In genomic region chr11:118596226-118596625, GRCh38 we compare ENCODE assay signal across 16 cellular contexts. TPM values are rescaled to one million over a fixed set of nuclear protein-coding genes. Genes with fewer than 3 reads are reported as not detected.
A peak's percentile ranks its signal among the peaks of the same experiment; 100 is the strongest.
DNase-seq lines count a peak whose midpoint lies in the region; ATAC-seq and TF ChIP-seq lines count a peak whose summit lies in the region.
"Had no signal": no experiment of that assay in that cellular context is flagged by ENCODE, and none has a peak within 500 bp of the region (broad histone marks: within the 10 kb centered on the region; RNA-seq: fewer than 3 reads in every experiment).

No MANE protein-coding gene starts in this region.

- no peak for DNase-seq in activated T-cell treated with anti-CD3 and anti-CD28 coated beads, Interleukin-2, amount 50 U/mL, for 24 hours
- DNase-seq in activated T-cell treated with anti-CD3 and anti-CD28 coated beads, Interleukin-2, amount 50 U/mL, for 4 hours, result no peak
- DNase-seq in NOMO-1 treated with DMSO at 0.1 percent for 48 hours (lab: John Stamatoyannopoulos, UW; ENCODE audit: unreplicated experiment) (peak; percentile 81), tibial artery (no peak), NCI-H510A (lab: John Stamatoyannopoulos, UW) (no peak), Ammon's horn (ENCODE audit: low spot score) (no peak)
- DNase-seq in central memory CD8-positive, alpha-beta T cell (ENCODE audit: low spot score in 2 of 2), result no peak
- DNase-seq: amygdala; mucosa of descending colon; NCI-H1417; NCI-H2171; pancreas; stimulated activated CD4-positive, alpha-beta T cell treated with anti-CD3 and anti-CD28 coated beads, Interleukin-4, amount 100 ng/mL, for 4 hours; transverse colon had no signal

- no peak for TF ChIP-seq CTCF in tibial artery (IDR thresholded peaks at IDR 0.05)

- no peaks in the 10 kb centered on the region for H3K9me3 ChIP-seq in tibial artery
- H3K9me3 ChIP-seq: mucosa of descending colon, pancreas, transverse colon had no signal

- no peak overlapping the region for H3K4me3 Mint-ChIP-seq in activated T-cell treated with anti-CD3 and anti-CD28 coated beads, Interleukin-2, amount 50 U/mL, for 24 hours
- H3K4me3 Mint-ChIP-seq in activated T-cell treated with anti-CD3 and anti-CD28 coated beads, Interleukin-2, amount 50 U/mL, for 4 hours, result no peak overlapping the region
- no peak overlapping the region for H3K4me3 Mint-ChIP-seq in central memory CD8-positive, alpha-beta T cell

- no peak overlapping the region for H3K4me3 ChIP-seq in tibial artery
- H3K4me3 ChIP-seq: mucosa of descending colon, pancreas, transverse colon had no signal

- intact Hi-C loops in tibial artery (cut with DNase I; ENCODE audit: low total_unique reads), result no loop called here

- no peaks in the 10 kb centered on the region for H3K27me3 ChIP-seq in tibial artery
- H3K27me3 ChIP-seq: pancreas, transverse colon had no signal

- peaks cover 15% of the 10 kb centered on the region for H3K4me1 Mint-ChIP-seq in activated T-cell treated with anti-CD3 and anti-CD28 coated beads, Interleukin-2, amount 50 U/mL, for 24 hours (ENCODE audit: low read depth)
- peaks cover 15% of the 10 kb centered on the region for H3K4me1 Mint-ChIP-seq in activated T-cell treated with anti-CD3 and anti-CD28 coated beads, Interleukin-2, amount 50 U/mL, for 4 hours (ENCODE audit: low read depth)
- no peaks in the 10 kb centered on the region for H3K4me1 Mint-ChIP-seq in central memory CD8-positive, alpha-beta T cell

- no peaks in the 10 kb centered on the region for H3K9me3 Mint-ChIP-seq in activated T-cell treated with anti-CD3 and anti-CD28 coated beads, Interleukin-2, amount 50 U/mL, for 24 hours
- H3K9me3 Mint-ChIP-seq in activated T-cell treated with anti-CD3 and anti-CD28 coated beads, Interleukin-2, amount 50 U/mL, for 4 hours, result no peaks in the 10 kb centered on the region
- H3K9me3 Mint-ChIP-seq in central memory CD8-positive, alpha-beta T cell, result no peaks in the 10 kb centered on the region

- peaks cover 70 to 98% (median 83%) of the 10 kb centered on the region in 3 donors for H3K36me3 ChIP-seq in tibial artery

- H3K4me1 ChIP-seq in tibial artery, result peaks cover 0 to 39% (median 21%) of the 10 kb centered on the region in 4 donors
- H3K4me1 ChIP-seq: pancreas had no signal

- H3K36me3 Mint-ChIP-seq in activated T-cell treated with anti-CD3 and anti-CD28 coated beads, Interleukin-2, amount 50 U/mL, for 24 hours (ENCODE audit: low read depth), result peaks cover 88% of the 10 kb centered on the region
- H3K36me3 Mint-ChIP-seq in activated T-cell treated with anti-CD3 and anti-CD28 coated beads, Interleukin-2, amount 50 U/mL, for 4 hours (ENCODE audit: insufficient read depth), result peaks cover 33% of the 10 kb centered on the region
- peaks cover 73% of the 10 kb centered on the region for H3K36me3 Mint-ChIP-seq in central memory CD8-positive, alpha-beta T cell (ENCODE audit: insufficient read depth)

- H3K27me3 Mint-ChIP-seq in activated T-cell treated with anti-CD3 and anti-CD28 coated beads, Interleukin-2, amount 50 U/mL, for 24 hours, result no peaks in the 10 kb centered on the region
- no peaks in the 10 kb centered on the region for H3K27me3 Mint-ChIP-seq in activated T-cell treated with anti-CD3 and anti-CD28 coated beads, Interleukin-2, amount 50 U/mL, for 4 hours (ENCODE audit: low read depth)
- H3K27me3 Mint-ChIP-seq in central memory CD8-positive, alpha-beta T cell, result no peaks in the 10 kb centered on the region

- ATAC-seq in activated T-cell treated with anti-CD3 and anti-CD28 coated beads, Interleukin-2, amount 50 U/mL, for 4 hours, result no peak
- ATAC-seq in central memory CD8-positive, alpha-beta T cell (replicated peaks; ENCODE audit: extremely low read depth, poor library complexity, severe bottlenecking), result no peak
- no peak for ATAC-seq in HG03565 (IDR thresholded peaks at IDR 0.05; ENCODE audit: unreplicated experiment)
- ATAC-seq: mucosa of descending colon, pancreas had no signal

- H3K27ac Mint-ChIP-seq in activated T-cell treated with anti-CD3 and anti-CD28 coated beads, Interleukin-2, amount 50 U/mL, for 24 hours, result peak overlapping the region; percentile 76
- H3K27ac Mint-ChIP-seq in central memory CD8-positive, alpha-beta T cell (ENCODE audit: low read depth), result peak overlapping the region; percentile 4

- peak overlapping the region; percentile 61 to 62 for H3K27ac ChIP-seq in tibial artery
- H3K27ac ChIP-seq: HL-60, pancreas had no signal

RNA-seq across cellular contexts. Expression of gene PHLDB1, which starts 11.2 kb away (rescaled TPM):
- 1 to 10 TPM in 2 of 3 donors, under 1 TPM in 1; 0.90 to 1.9 (median 1.3) TPM for total RNA-seq in activated T-cell treated with anti-CD3 and anti-CD28 coated beads, Interleukin-2, amount 50 U/mL, for 4 hours

RNA-seq across cellular contexts. Expression of gene ARCN1, which starts 24.0 kb away (rescaled TPM):
- total RNA-seq in activated T-cell treated with anti-CD3 and anti-CD28 coated beads, Interleukin-2, amount 50 U/mL, for 4 hours, result 100 to 1,000 TPM; 180 to 190 (median 183) TPM

RNA-seq across cellular contexts. Expression of gene IFT46, which starts 30.5 kb away (rescaled TPM):
- 10 to 100 TPM; 22.5 to 29.7 (median 23.2) TPM for total RNA-seq in activated T-cell treated with anti-CD3 and anti-CD28 coated beads, Interleukin-2, amount 50 U/mL, for 4 hours
